ENCODE assay signal across 1 cellular context in genomic region chr5:32229586-32229985, GRCh38.
TF ChIP-seq lines count a peak whose summit lies in the region.

No MANE protein-coding gene starts in this region.

TF ChIP-seq in endothelial cell of umbilical vein, 7 proteins besides CTCF, POLR2A, EP300 and RAD21:
- TF ChIP-seq JUN (IDR thresholded peaks at IDR 0.05; ENCODE audit: borderline replicate concordance, insufficient read depth, insufficient read length, low read depth) (no peak), MYC (IDR thresholded peaks at IDR 0.05; ENCODE audit: low read depth, low read length) (no peak), POLR2AphosphoS5 (IDR thresholded peaks at IDR 0.05; ENCODE audit: insufficient read depth, low read depth, low read length) (no peak), FOS (IDR thresholded peaks at IDR 0.05; ENCODE audit: borderline replicate concordance, insufficient read depth, low read length) (no peak), EZH2 (IDR thresholded peaks at IDR 0.05; ENCODE audit: borderline replicate concordance, low read depth, low read length, severe bottlenecking) (no peak), GATA2 (IDR thresholded peaks at IDR 0.05; ENCODE audit: insufficient read depth, insufficient read length, low read depth, low read length) (no peak)
- TF ChIP-seq, protein P1, sequence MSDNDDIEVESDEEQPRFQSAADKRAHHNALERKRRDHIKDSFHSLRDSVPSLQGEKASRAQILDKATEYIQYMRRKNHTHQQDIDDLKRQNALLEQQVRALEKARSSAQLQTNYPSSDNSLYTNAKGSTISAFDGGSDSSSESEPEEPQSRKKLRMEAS (IDR thresholded peaks at IDR 0.05; ENCODE audit: insufficient read depth, insufficient read length) = no peak
